ENCODE assay signal across 8 cellular contexts in the genomic region with DNA sequence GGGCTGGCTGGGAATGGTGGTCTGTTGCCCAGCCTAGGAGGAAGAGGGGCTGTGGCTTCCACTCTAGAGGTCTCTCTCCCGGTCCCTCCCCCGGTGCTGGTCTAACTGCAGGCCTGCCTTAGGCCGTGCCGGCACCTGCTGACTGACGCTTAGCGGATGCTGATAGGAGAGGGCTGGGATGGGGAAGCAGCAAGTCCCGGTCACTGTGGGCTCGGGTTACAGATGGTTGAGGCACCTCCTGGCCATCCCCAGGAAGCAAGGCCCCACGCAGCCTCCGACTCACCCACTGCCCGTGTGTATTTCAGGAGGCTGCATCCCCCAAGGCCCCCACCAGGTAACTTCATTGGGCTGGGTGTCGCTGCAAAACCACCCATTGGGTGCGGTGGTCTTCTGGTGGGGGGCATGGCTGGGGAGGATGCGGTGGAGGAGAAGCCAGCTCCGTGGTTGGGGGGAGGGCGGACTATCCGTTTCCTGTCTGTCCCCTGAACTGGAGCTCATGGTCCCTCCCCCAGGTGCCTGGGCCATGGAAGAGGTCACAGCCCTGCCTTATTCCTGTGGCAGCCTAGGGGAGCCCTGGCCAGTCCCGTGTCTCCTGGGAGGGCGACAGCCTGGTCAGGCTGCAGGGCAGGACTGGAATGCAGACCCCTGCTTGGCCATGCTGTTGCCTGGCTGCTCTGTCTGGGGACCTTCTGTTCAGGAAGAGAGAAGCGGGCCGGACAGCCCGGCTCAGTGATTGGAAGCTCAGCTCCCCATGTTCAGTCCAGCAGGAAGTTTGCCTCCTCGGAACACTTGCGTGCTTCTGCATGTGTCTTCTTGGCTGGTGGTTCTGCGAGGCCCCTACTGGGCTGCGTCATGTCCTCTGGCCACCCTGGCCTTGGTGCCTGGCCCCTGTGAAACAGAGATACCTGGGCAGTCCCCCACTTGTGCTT.
A peak's percentile ranks its signal among the peaks of the same experiment; 100 is the strongest.
DNase-seq lines count a peak whose midpoint lies in the region; ATAC-seq and TF ChIP-seq lines count a peak whose summit lies in the region.

No MANE protein-coding gene starts in this region.

- H3K36me3 ChIP-seq in A673 (ENCODE audit: insufficient read depth, low read length, poor library complexity, severe bottlenecking) (no peaks in the 10 kb centered on the region), iPS-20b (ENCODE audit: insufficient read depth, low read depth, low read length) (no peaks in the 10 kb centered on the region)

- no peak for DNase-seq in A673 (ENCODE audit: low spot score)
- DNase-seq in G401 (ENCODE audit: low spot score), result peak; percentile 65
- DNase-seq in SW480 (ENCODE audit: low spot score), result peak; percentile 48
- no peak for DNase-seq in globus pallidus (ENCODE audit: low spot score)
- DNase-seq in left lobe of liver (ENCODE audit: low spot score), result no peak

- no peaks in the 10 kb centered on the region for H3K9me3 ChIP-seq in A673 (ENCODE audit: low read depth, low read length, poor library complexity, severe bottlenecking)
- no peaks in the 10 kb centered on the region for H3K9me3 ChIP-seq in iPS-20b (ENCODE audit: insufficient read depth, low read depth, low read length)

- TF ChIP-seq CTCF in A673 (conservative IDR thresholded peaks at IDR 0.05; ENCODE audit: low read depth, low read length), result no peak

- in situ Hi-C loops in G401 (cut with HindIII; ENCODE audit: low sequenced_read_pairs), result no loop called here

- H3K4me1 ChIP-seq in A673 (ENCODE audit: insufficient read depth, low read length, poor library complexity, severe bottlenecking), result peaks cover 49% of the 10 kb centered on the region
- peaks cover 29% of the 10 kb centered on the region for H3K4me1 ChIP-seq in iPS-20b (ENCODE audit: insufficient read depth, low read length)

- BruUV-seq in A673 (replicated peaks; lab: Mats Ljungman, UMichigan), result no TSS peak

- intact Hi-C loops in A673 (cut with micrococcal nuclease; ENCODE audit: unreplicated experiment), result no loop called here

- H3K4me3 ChIP-seq in A673 (ENCODE audit: low read depth, low read length, poor library complexity, severe bottlenecking) (no peak overlapping the region), iPS-20b (ENCODE audit: low read length) (no peak overlapping the region)

- H3K9ac ChIP-seq in iPS-20b (ENCODE audit: low read depth, low read length), result no peak overlapping the region; the same call in 1 of the 2 replicates

- ATAC-seq in GM19395 (IDR thresholded peaks at IDR 0.05; ENCODE audit: unreplicated experiment) (no peak), GM18511 (IDR thresholded peaks at IDR 0.05; ENCODE audit: unreplicated experiment) (no peak), left lobe of liver (no peak)

- H3K27me3 ChIP-seq in A673 (replicated peaks; ENCODE audit: insufficient read depth, low read depth, low read length, poor library complexity) (no peaks in the 10 kb centered on the region), iPS-20b (ENCODE audit: insufficient read depth, low read length) (no peaks in the 10 kb centered on the region)

- H3K27ac ChIP-seq in A673 (ENCODE audit: low read depth, low read length, poor library complexity, severe bottlenecking), result peak overlapping the region; percentile 75
- peak overlapping the region; percentile 87 for H3K27ac ChIP-seq in iPS-20b (ENCODE audit: low read length)

- CTCF ChIA-PET in A673 (lab: Charles Lee), result no interaction called here

- POLR2A ChIA-PET in A673 (lab: Charles Lee; ENCODE audit: low non-redundant PET), result no interaction called here

Comparison
In these comparisons a context has a peak if more than half of its experiments do, and no peak if none do; other contexts are left out.
1. DNase-seq: peak in G401 (single experiment) and SW480 (single experiment); none in A673 (single experiment), globus pallidus (single experiment) and left lobe of liver (single experiment).